ENCODE assay signal across 19 cellular contexts in the genomic region with DNA sequence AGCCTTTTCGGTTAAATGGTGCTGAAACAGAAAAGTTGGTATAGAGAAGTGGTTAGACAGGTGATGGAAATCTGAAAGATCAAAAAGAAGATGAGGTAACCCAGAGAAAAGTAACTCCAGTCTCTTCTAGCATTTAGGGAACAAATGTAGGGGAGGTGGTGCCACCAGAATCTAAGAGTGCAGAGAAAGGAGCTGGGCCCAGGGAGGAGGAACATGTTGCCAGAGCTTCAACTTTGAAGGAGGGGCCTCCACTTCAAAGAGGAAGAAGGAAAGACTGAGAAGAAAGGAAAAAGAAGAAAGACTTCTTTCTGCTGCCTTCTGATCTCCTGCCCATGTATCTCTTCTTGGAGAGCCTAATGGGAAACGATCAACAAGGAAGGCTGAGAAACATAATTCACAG.
"Had no signal": no experiment of that assay in that cellular context is flagged by ENCODE, and none has a peak within 500 bp of the region (broad histone marks: within the 10 kb centered on the region; RNA-seq: fewer than 3 reads in every experiment).

No MANE protein-coding gene starts in this region.

- ATAC-seq: activated T-helper 17 cell treated with anti-CD3 and anti-CD28 coated beads, Interleukin-2, amount 50 U/mL, for 72 hours; body of pancreas; left lung; natural killer cell treated with Interleukin-12 subunit alpha and Interleukin-12 subunit beta and Interleukin-15 and Interleukin-18, amount 100 ng/mL, for 72 hours; stimulated activated effector memory CD8-positive, alpha-beta T cell treated with anti-CD3 and anti-CD28 coated beads, Interleukin-12 subunit alpha, Interleukin-12 subunit beta, amount 100 ng/mL, for 72 hours had no signal

- DNase-seq: activated B cell treated with CpG ODN at 0.5 μM for 24 hours; activated CD4-positive, alpha-beta memory T cell treated with anti-CD3 and anti-CD28 coated beads, Interleukin-2, amount 10 ng/mL, durations not matched to agents 7 days and 5 days; activated CD4-positive, alpha-beta T cell treated with anti-CD3 and anti-CD28 coated beads for 4 hours; activated naive CD4-positive, alpha-beta T cell; activated T-cell treated with anti-CD3 and anti-CD28 coated beads, Interleukin-2, amount 50 U/mL, for 1 hour; body of pancreas; caudate nucleus; foreskin melanocyte; glutamatergic neuron; left lung; nucleus accumbens; sigmoid colon; stimulated activated CD4-positive, alpha-beta T cell treated with anti-CD3 and anti-CD28 coated beads, Interleukin-4, amount 100 ng/mL, for 24 hours; upper lobe of left lung had no signal

- FAIRE-seq: colon had no signal

- H3K4me3 ChIP-seq: body of pancreas, left lung, sigmoid colon, thoracic aorta, upper lobe of left lung had no signal

- H3K36me3 ChIP-seq: left lung, sigmoid colon, thoracic aorta, upper lobe of left lung had no signal

- H3K9me3 ChIP-seq: body of pancreas, left lung, sigmoid colon, thoracic aorta, upper lobe of left lung had no signal

- H3K27ac ChIP-seq: body of pancreas, left lung, sigmoid colon, thoracic aorta, upper lobe of left lung had no signal

- H3K27me3 ChIP-seq: body of pancreas, left lung, sigmoid colon, upper lobe of left lung had no signal

- H3K4me1 ChIP-seq: body of pancreas, left lung, sigmoid colon, upper lobe of left lung had no signal
